1 cellular context compared by ENCODE assay signal in the genomic region with DNA sequence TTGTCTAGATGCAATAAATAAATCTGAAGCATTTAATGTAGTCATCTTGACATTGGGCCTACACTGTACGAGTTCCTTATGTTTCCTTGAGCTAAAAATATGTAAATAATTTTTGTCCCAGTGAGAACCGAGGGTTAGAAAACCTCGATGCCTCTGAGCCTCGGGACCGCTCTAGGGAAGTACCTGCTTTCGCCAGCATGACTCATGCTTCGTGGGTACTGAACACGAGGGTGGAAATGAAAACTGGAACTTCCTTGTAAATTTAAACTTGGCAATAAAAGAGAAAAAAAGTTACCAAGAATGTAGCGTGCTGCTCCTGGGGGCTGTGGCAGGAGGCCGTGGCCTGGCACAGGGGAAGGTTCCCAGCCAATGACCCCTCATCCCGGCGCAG.
TF ChIP-seq lines count a peak whose summit lies in the region.

No MANE protein-coding gene starts in this region.

TF ChIP-seq in GM12878, 131 proteins besides CTCF, POLR2A, EP300 and RAD21 (continued from another document and continues in another):
- TF ChIP-seq, protein P1, sequence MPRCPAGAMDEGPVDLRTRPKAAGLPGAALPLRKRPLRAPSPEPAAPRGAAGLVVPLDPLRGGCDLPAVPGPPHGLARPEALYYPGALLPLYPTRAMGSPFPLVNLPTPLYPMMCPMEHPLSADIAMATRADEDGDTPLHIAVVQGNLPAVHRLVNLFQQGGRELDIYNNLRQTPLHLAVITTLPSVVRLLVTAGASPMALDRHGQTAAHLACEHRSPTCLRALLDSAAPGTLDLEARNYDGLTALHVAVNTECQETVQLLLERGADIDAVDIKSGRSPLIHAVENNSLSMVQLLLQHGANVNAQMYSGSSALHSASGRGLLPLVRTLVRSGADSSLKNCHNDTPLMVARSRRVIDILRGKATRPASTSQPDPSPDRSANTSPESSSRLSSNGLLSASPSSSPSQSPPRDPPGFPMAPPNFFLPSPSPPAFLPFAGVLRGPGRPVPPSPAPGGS (IDR thresholded peaks at IDR 0.05; ENCODE audit: borderline replicate concordance, insufficient read depth, low read depth, low read length, poor library complexity, severe bottlenecking), result no peak
- TF ChIP-seq POLR2AphosphoS2 (IDR thresholded peaks at IDR 0.05; ENCODE audit: low read depth, low read length), result no peak
- TF ChIP-seq, protein P2, sequence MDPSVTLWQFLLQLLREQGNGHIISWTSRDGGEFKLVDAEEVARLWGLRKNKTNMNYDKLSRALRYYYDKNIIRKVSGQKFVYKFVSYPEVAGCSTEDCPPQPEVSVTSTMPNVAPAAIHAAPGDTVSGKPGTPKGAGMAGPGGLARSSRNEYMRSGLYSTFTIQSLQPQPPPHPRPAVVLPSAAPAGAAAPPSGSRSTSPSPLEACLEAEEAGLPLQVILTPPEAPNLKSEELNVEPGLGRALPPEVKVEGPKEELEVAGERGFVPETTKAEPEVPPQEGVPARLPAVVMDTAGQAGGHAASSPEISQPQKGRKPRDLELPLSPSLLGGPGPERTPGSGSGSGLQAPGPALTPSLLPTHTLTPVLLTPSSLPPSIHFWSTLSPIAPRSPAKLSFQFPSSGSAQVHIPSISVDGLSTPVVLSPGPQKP (IDR thresholded peaks at IDR 0.05; ENCODE audit: low read depth, low read length), result no peak
- TF ChIP-seq KLF5 (IDR thresholded peaks at IDR 0.05; ENCODE audit: partially characterized antibody), result no peak
- TF ChIP-seq ZNF274 (IDR thresholded peaks at IDR 0.05; ENCODE audit: insufficient read depth, insufficient read length), result no peak
- TF ChIP-seq, protein P3, sequence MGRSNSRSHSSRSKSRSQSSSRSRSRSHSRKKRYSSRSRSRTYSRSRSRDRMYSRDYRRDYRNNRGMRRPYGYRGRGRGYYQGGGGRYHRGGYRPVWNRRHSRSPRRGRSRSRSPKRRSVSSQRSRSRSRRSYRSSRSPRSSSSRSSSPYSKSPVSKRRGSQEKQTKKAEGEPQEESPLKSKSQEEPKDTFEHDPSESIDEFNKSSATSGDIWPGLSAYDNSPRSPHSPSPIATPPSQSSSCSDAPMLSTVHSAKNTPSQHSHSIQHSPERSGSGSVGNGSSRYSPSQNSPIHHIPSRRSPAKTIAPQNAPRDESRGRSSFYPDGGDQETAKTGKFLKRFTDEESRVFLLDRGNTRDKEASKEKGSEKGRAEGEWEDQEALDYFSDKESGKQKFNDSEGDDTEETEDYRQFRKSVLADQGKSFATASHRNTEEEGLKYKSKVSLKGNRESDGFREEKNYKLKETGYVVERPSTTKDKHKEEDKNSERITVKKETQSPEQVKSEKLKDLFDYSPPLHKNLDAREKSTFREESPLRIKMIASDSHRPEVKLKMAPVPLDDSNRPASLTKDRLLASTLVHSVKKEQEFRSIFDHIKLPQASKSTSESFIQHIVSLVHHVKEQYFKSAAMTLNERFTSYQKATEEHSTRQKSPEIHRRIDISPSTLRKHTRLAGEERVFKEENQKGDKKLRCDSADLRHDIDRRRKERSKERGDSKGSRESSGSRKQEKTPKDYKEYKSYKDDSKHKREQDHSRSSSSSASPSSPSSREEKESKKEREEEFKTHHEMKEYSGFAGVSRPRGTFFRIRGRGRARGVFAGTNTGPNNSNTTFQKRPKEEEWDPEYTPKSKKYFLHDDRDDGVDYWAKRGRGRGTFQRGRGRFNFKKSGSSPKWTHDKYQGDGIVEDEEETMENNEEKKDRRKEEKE (IDR thresholded peaks at IDR 0.05), result no peak
- TF ChIP-seq, protein P4, sequence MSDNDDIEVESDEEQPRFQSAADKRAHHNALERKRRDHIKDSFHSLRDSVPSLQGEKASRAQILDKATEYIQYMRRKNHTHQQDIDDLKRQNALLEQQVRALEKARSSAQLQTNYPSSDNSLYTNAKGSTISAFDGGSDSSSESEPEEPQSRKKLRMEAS (IDR thresholded peaks at IDR 0.05; ENCODE audit: low read depth, low read length), result peak; percentile 80
- TF ChIP-seq ZNF207 (IDR thresholded peaks at IDR 0.05; ENCODE audit: borderline replicate concordance), result no peak
- TF ChIP-seq FOS (IDR thresholded peaks at IDR 0.05; ENCODE audit: borderline replicate concordance, extremely low read depth, insufficient read length), result no peak
- no peak for TF ChIP-seq SPI1 (IDR thresholded peaks at IDR 0.05; ENCODE audit: borderline replicate concordance, insufficient read depth, low read depth, low read length)
- TF ChIP-seq GATAD2B (conservative IDR thresholded peaks at IDR 0.05; ENCODE audit: low read depth), result no peak
- no peak for TF ChIP-seq SMC3 (IDR thresholded peaks at IDR 0.05; ENCODE audit: borderline replicate concordance, low read length)
- TF ChIP-seq SREBF2 (IDR thresholded peaks at IDR 0.05; ENCODE audit: low read length), result no peak
- no peak for TF ChIP-seq WRNIP1 (IDR thresholded peaks at IDR 0.05; ENCODE audit: borderline replicate concordance, low read depth, low read length)
- TF ChIP-seq ZSCAN29 (IDR thresholded peaks at IDR 0.05), result no peak
- TF ChIP-seq NR2F1 (conservative IDR thresholded peaks at IDR 0.05), result no peak
- TF ChIP-seq NR2C1 (IDR thresholded peaks at IDR 0.05), result no peak
- TF ChIP-seq, protein P5, sequence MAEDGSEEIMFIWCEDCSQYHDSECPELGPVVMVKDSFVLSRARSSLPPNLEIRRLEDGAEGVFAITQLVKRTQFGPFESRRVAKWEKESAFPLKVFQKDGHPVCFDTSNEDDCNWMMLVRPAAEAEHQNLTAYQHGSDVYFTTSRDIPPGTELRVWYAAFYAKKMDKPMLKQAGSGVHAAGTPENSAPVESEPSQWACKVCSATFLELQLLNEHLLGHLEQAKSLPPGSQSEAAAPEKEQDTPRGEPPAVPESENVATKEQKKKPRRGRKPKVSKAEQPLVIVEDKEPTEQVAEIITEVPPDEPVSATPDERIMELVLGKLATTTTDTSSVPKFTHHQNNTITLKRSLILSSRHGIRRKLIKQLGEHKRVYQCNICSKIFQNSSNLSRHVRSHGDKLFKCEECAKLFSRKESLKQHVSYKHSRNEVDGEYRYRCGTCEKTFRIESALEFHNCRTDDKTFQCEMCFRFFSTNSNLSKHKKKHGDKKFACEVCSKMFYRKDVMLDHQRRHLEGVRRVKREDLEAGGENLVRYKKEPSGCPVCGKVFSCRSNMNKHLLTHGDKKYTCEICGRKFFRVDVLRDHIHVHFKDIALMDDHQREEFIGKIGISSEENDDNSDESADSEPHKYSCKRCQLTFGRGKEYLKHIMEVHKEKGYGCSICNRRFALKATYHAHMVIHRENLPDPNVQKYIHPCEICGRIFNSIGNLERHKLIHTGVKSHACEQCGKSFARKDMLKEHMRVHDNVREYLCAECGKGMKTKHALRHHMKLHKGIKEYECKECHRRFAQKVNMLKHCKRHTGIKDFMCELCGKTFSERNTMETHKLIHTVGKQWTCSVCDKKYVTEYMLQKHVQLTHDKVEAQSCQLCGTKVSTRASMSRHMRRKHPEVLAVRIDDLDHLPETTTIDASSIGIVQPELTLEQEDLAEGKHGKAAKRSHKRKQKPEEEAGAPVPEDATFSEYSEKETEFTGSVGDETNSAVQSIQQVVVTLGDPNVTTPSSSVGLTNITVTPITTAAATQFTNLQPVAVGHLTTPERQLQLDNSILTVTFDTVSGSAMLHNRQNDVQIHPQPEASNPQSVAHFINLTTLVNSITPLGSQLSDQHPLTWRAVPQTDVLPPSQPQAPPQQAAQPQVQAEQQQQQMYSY (CRISPR knock-in tag; IDR thresholded peaks at IDR 0.05), result no peak
- TF ChIP-seq, protein P6, sequence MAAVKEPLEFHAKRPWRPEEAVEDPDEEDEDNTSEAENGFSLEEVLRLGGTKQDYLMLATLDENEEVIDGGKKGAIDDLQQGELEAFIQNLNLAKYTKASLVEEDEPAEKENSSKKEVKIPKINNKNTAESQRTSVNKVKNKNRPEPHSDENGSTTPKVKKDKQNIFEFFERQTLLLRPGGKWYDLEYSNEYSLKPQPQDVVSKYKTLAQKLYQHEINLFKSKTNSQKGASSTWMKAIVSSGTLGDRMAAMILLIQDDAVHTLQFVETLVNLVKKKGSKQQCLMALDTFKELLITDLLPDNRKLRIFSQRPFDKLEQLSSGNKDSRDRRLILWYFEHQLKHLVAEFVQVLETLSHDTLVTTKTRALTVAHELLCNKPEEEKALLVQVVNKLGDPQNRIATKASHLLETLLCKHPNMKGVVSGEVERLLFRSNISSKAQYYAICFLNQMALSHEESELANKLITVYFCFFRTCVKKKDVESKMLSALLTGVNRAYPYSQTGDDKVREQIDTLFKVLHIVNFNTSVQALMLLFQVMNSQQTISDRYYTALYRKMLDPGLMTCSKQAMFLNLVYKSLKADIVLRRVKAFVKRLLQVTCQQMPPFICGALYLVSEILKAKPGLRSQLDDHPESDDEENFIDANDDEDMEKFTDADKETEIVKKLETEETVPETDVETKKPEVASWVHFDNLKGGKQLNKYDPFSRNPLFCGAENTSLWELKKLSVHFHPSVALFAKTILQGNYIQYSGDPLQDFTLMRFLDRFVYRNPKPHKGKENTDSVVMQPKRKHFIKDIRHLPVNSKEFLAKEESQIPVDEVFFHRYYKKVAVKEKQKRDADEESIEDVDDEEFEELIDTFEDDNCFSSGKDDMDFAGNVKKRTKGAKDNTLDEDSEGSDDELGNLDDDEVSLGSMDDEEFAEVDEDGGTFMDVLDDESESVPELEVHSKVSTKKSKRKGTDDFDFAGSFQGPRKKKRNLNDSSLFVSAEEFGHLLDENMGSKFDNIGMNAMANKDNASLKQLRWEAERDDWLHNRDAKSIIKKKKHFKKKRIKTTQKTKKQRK (IDR thresholded peaks at IDR 0.05; ENCODE audit: low read depth, low read length), result no peak
- no peak for TF ChIP-seq CHD1 (IDR thresholded peaks at IDR 0.05; ENCODE audit: low read depth, low read length)
- TF ChIP-seq, protein P7, sequence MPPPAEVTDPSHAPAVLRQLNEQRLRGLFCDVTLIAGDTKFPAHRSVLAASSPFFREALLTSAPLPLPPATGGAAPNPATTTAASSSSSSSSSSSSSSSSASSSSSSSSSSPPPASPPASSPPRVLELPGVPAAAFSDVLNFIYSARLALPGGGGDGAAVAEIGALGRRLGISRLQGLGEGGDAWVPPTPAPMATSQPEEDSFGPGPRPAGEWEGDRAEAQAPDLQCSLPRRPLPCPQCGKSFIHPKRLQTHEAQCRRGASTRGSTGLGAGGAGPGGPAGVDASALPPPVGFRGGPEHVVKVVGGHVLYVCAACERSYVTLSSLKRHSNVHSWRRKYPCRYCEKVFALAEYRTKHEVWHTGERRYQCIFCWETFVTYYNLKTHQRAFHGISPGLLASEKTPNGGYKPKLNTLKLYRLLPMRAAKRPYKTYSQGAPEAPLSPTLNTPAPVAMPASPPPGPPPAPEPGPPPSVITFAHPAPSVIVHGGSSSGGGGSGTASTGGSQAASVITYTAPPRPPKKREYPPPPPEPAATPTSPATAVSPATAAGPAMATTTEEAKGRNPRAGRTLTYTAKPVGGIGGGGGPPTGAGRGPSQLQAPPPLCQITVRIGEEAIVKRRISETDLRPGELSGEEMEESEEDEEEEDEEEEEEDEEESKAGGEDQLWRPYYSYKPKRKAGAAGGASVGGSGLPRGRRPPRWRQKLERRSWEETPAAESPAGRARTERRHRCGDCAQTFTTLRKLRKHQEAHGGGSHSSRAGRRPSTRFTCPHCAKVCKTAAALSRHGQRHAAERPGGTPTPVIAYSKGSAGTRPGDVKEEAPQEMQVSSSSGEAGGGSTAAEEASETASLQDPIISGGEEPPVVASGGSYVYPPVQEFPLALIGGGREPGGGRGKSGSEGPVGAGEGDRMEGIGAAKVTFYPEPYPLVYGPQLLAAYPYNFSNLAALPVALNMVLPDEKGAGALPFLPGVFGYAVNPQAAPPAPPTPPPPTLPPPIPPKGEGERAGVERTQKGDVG (CRISPR knock-in tag; IDR thresholded peaks at IDR 0.05), result no peak
- TF ChIP-seq, protein P8, sequence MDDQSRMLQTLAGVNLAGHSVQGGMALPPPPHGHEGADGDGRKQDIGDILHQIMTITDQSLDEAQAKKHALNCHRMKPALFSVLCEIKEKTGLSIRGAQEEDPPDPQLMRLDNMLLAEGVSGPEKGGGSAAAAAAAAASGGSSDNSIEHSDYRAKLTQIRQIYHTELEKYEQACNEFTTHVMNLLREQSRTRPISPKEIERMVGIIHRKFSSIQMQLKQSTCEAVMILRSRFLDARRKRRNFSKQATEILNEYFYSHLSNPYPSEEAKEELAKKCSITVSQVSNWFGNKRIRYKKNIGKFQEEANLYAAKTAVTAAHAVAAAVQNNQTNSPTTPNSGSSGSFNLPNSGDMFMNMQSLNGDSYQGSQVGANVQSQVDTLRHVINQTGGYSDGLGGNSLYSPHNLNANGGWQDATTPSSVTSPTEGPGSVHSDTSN (IDR thresholded peaks at IDR 0.05; ENCODE audit: insufficient replicate concordance, low read depth, low read length), result no peak
- TF ChIP-seq ZZZ3 (IDR thresholded peaks at IDR 0.05; ENCODE audit: control insufficient read depth, insufficient read length, low read depth), result no peak
- TF ChIP-seq NFIC (IDR thresholded peaks at IDR 0.05; ENCODE audit: low read depth, low read length), result peak; percentile 49; the same call in 1 of the 2 replicates
- TF ChIP-seq BMI1 (IDR thresholded peaks at IDR 0.05; ENCODE audit: borderline replicate concordance), result no peak
- TF ChIP-seq, protein P9, sequence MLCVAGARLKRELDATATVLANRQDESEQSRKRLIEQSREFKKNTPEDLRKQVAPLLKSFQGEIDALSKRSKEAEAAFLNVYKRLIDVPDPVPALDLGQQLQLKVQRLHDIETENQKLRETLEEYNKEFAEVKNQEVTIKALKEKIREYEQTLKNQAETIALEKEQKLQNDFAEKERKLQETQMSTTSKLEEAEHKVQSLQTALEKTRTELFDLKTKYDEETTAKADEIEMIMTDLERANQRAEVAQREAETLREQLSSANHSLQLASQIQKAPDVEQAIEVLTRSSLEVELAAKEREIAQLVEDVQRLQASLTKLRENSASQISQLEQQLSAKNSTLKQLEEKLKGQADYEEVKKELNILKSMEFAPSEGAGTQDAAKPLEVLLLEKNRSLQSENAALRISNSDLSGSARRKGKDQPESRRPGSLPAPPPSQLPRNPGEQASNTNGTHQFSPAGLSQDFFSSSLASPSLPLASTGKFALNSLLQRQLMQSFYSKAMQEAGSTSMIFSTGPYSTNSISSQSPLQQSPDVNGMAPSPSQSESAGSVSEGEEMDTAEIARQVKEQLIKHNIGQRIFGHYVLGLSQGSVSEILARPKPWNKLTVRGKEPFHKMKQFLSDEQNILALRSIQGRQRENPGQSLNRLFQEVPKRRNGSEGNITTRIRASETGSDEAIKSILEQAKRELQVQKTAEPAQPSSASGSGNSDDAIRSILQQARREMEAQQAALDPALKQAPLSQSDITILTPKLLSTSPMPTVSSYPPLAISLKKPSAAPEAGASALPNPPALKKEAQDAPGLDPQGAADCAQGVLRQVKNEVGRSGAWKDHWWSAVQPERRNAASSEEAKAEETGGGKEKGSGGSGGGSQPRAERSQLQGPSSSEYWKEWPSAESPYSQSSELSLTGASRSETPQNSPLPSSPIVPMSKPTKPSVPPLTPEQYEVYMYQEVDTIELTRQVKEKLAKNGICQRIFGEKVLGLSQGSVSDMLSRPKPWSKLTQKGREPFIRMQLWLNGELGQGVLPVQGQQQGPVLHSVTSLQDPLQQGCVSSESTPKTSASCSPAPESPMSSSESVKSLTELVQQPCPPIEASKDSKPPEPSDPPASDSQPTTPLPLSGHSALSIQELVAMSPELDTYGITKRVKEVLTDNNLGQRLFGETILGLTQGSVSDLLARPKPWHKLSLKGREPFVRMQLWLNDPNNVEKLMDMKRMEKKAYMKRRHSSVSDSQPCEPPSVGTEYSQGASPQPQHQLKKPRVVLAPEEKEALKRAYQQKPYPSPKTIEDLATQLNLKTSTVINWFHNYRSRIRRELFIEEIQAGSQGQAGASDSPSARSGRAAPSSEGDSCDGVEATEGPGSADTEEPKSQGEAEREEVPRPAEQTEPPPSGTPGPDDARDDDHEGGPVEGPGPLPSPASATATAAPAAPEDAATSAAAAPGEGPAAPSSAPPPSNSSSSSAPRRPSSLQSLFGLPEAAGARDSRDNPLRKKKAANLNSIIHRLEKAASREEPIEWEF (IDR thresholded peaks at IDR 0.05; ENCODE audit: insufficient replicate concordance, low read depth, low read length), result no peak
- no peak for TF ChIP-seq CHD2 (IDR thresholded peaks at IDR 0.05; ENCODE audit: borderline replicate concordance, low read depth, low read length)
- no peak for TF ChIP-seq KDM1A (IDR thresholded peaks at IDR 0.05; ENCODE audit: borderline replicate concordance)
- TF ChIP-seq POLR2AphosphoS5 (IDR thresholded peaks at IDR 0.05; ENCODE audit: low read length), result no peak
- no peak for TF ChIP-seq FOXM1 (IDR thresholded peaks at IDR 0.05; ENCODE audit: low read depth, low read length)
- no peak for TF ChIP-seq SMAD5 (IDR thresholded peaks at IDR 0.05; ENCODE audit: low read depth)
- no peak for TF ChIP-seq RB1 (IDR thresholded peaks at IDR 0.05; ENCODE audit: borderline replicate concordance)
